In genomic region chr7:137936509-137937201, GRCh38 we compare ENCODE assay signal across 12 cellular contexts.
DNase-seq lines count a peak whose midpoint lies in the region; ATAC-seq and TF ChIP-seq lines count a peak whose summit lies in the region.
"Had no signal": no experiment of that assay in that cellular context is flagged by ENCODE, and none has a peak within 500 bp of the region (broad histone marks: within the 10 kb centered on the region; RNA-seq: fewer than 3 reads in every experiment).

No MANE protein-coding gene starts in this region.

- ATAC-seq in GM19035 (IDR thresholded peaks at IDR 0.05; ENCODE audit: unreplicated experiment) (no peak), GM18498 (IDR thresholded peaks at IDR 0.05; ENCODE audit: unreplicated experiment) (no peak)
- ATAC-seq: Panc1 had no signal

- H3K4me2 ChIP-seq in osteoblast (ENCODE audit: insufficient read depth, low read length): peak overlapping the region; percentile 41

- H3K27ac ChIP-seq in AG04450 (ENCODE audit: low read depth, low read length) (peak overlapping the region; percentile 63), HL-60 (replicated peaks) (peak overlapping the region; percentile 86), osteoblast (ENCODE audit: low read depth, low read length) (peak overlapping the region; percentile 93)

- no peaks in the 10 kb centered on the region for H3K27me3 Mint-ChIP-seq in dendritic cell treated with granulocyte-macrophage colony-stimulating factor and Interleukin-4, amounts not matched to agents 40 ng/mL and 50 ng/mL, for 4 days

- TF ChIP-seq CTCF in AG04450 (IDR thresholded peaks at IDR 0.05; ENCODE audit: low read depth, low read length) (no peak), HL-60 (IDR thresholded peaks at IDR 0.05; ENCODE audit: insufficient read depth, low read length) (no peak), osteoblast (IDR thresholded peaks at IDR 0.05; ENCODE audit: extremely low read depth, low read depth, low read length) (no peak)

- H3K4me3 ChIP-seq in AG04450 (ENCODE audit: low read depth, low read length) (no peak overlapping the region), HL-60 (replicated peaks; ENCODE audit: insufficient read depth, low read length) (no peak overlapping the region), osteoblast (ENCODE audit: insufficient read depth, low read length) (no peak overlapping the region)

- H2AFZ ChIP-seq in osteoblast (ENCODE audit: low read length): no peak overlapping the region

- H3K79me2 ChIP-seq in osteoblast (ENCODE audit: insufficient read depth, low read length): peaks cover 92% of the 10 kb centered on the region

- peaks cover 7% of the 10 kb centered on the region for H3K36me3 Mint-ChIP-seq in dendritic cell treated with granulocyte-macrophage colony-stimulating factor and Interleukin-4, amounts not matched to agents 40 ng/mL and 50 ng/mL, for 4 days (ENCODE audit: low read depth)

- no peak overlapping the region for H3K4me3 Mint-ChIP-seq in dendritic cell treated with granulocyte-macrophage colony-stimulating factor and Interleukin-4, amounts not matched to agents 40 ng/mL and 50 ng/mL, for 4 days

- H3K36me3 ChIP-seq in osteoblast (ENCODE audit: insufficient read depth, low read length): no peaks in the 10 kb centered on the region

- POLR2A ChIA-PET in AG04450 (lab: Yijun Ruan, JAX): interaction anchor here (1.2 to 1.4 kb wide), 2 partner anchors 17 to 54 kb away, joined by 3 to 4 read pairs; no protein-coding TSS in a partner anchor

- no peaks in the 10 kb centered on the region for H4K20me1 ChIP-seq in osteoblast (ENCODE audit: insufficient read depth, low read length)

- intact Hi-C loops in dendritic cell treated with granulocyte-macrophage colony-stimulating factor and Interleukin-4, amounts not matched to agents 40 ng/mL and 50 ng/mL, for 4 days (cut with micrococcal nuclease): no loop called here

- H3K9me3 ChIP-seq in AG04450 (ENCODE audit: control insufficient read depth, insufficient read depth, low read length) (no peaks in the 10 kb centered on the region), osteoblast (ENCODE audit: low read depth, low read length) (no peaks in the 10 kb centered on the region)

- no peak for DNase-seq in AG04450 (ENCODE audit: low read depth, low spot score)
- DNase-seq in HL-60 (ENCODE audit: low read depth in 1 of 2, low spot score in 1 of 2): peak in 1 of 2 experiments; percentile 7
- peak; percentile 25 for DNase-seq in osteoblast (ENCODE audit: insufficient read length, low spot score, missing footprints)
- no peak for DNase-seq in superior temporal gyrus (ENCODE audit: extremely low spot score)
- DNase-seq in ureter (ENCODE audit: low spot score): no peak
- DNase-seq: activated CD4-positive, alpha-beta T cell treated with anti-CD3 and anti-CD28 coated beads for 1 hour; NCI-H2081 treated with DMSO at 0.1 percent for 48 hours; stimulated activated naive CD4-positive, alpha-beta T cell had no signal

- no peaks in the 10 kb centered on the region for H3K27me3 ChIP-seq in AG04450 (ENCODE audit: control insufficient read depth, insufficient read depth, low read length)
- H3K27me3 ChIP-seq in HL-60 (ENCODE audit: insufficient read depth, poor library complexity, severe bottlenecking): no peaks in the 10 kb centered on the region
- H3K27me3 ChIP-seq in osteoblast (ENCODE audit: insufficient read depth, low read length): no peaks in the 10 kb centered on the region

- H3K9me3 Mint-ChIP-seq in dendritic cell treated with granulocyte-macrophage colony-stimulating factor and Interleukin-4, amounts not matched to agents 40 ng/mL and 50 ng/mL, for 4 days: no peaks in the 10 kb centered on the region

- peak overlapping the region; percentile 81 for H3K27ac Mint-ChIP-seq in dendritic cell treated with granulocyte-macrophage colony-stimulating factor and Interleukin-4, amounts not matched to agents 40 ng/mL and 50 ng/mL, for 4 days

- H3K4me1 ChIP-seq in osteoblast (ENCODE audit: insufficient read depth, low read length): peaks cover 69% of the 10 kb centered on the region

- CTCF ChIA-PET in AG04450 (lab: Charles Lee): interaction anchor here (0.6 to 1.0 kb wide), 3 partner anchors 32 to 72 kb away, joined by 3 to 5 read pairs (median 4); no protein-coding TSS in a partner anchor

- H3K4me1 Mint-ChIP-seq in dendritic cell treated with granulocyte-macrophage colony-stimulating factor and Interleukin-4, amounts not matched to agents 40 ng/mL and 50 ng/mL, for 4 days (ENCODE audit: low read depth): peaks cover 62% of the 10 kb centered on the region
